In genomic region chr7:140639366-140640053, GRCh38 we compare ENCODE assay signal across 8 cellular contexts. TPM values are rescaled to one million over a fixed set of nuclear protein-coding genes. Genes with fewer than 3 reads are reported as not detected.
A peak's percentile ranks its signal among the peaks of the same experiment; 100 is the strongest.
DNase-seq lines count a peak whose midpoint lies in the region; ATAC-seq and TF ChIP-seq lines count a peak whose summit lies in the region.

No MANE protein-coding gene starts in this region.

- H3K4me1 Mint-ChIP-seq in stimulated activated naive CD8-positive, alpha-beta T cell treated with anti-CD3 and anti-CD28 coated beads, Interleukin-15, Interleukin-2, amounts not matched to agents 100 ng/mL and 50 ng/mL, for 24 hours (ENCODE audit: low read depth) = peaks cover 17% of the 10 kb centered on the region

- H3K27me3 ChIP-seq in brain microvascular endothelial cell (replicated peaks) = no peaks in the 10 kb centered on the region

- no peak for DNase-seq in stimulated activated naive CD8-positive, alpha-beta T cell treated with anti-CD3 and anti-CD28 coated beads, Interleukin-15, Interleukin-2, amounts not matched to agents 100 U/mL and 50 U/mL, for 24 hours
- DNase-seq in brain microvascular endothelial cell (peak; percentile 73), left lobe of liver (ENCODE audit: low spot score) (no peak), substantia nigra (lab: John Stamatoyannopoulos, UW) (peak in 1 of 49 donors; percentile 55), DMS153 (lab: John Stamatoyannopoulos, UW) (no peak), DMS153 treated with DMSO at 0.1 percent for 48 hours (lab: John Stamatoyannopoulos, UW; ENCODE audit: unreplicated experiment) (no peak)

- H3K36me3 Mint-ChIP-seq in stimulated activated naive CD8-positive, alpha-beta T cell treated with anti-CD3 and anti-CD28 coated beads, Interleukin-15, Interleukin-2, amounts not matched to agents 100 ng/mL and 50 ng/mL, for 24 hours (ENCODE audit: low read depth) = no peaks in the 10 kb centered on the region

- peak overlapping the region; percentile 68 for H3K4me3 ChIP-seq in brain microvascular endothelial cell (ENCODE audit: low read depth, low read length)

- peaks cover 59% of the 10 kb centered on the region for H3K27me3 Mint-ChIP-seq in stimulated activated naive CD8-positive, alpha-beta T cell treated with anti-CD3 and anti-CD28 coated beads, Interleukin-15, Interleukin-2, amounts not matched to agents 100 ng/mL and 50 ng/mL, for 24 hours

- no peak for TF ChIP-seq CTCF in brain microvascular endothelial cell (IDR thresholded peaks at IDR 0.05; ENCODE audit: low read depth, low read length, missing control alignments)

- peak overlapping the region; percentile 67 for H3K27ac ChIP-seq in brain microvascular endothelial cell
- peak overlapping the region; percentile 59 for H3K27ac ChIP-seq in substantia nigra (ENCODE audit: low read depth, low read length, poor library complexity, severe bottlenecking)

- H3K4me3 Mint-ChIP-seq in stimulated activated naive CD8-positive, alpha-beta T cell treated with anti-CD3 and anti-CD28 coated beads, Interleukin-15, Interleukin-2, amounts not matched to agents 100 ng/mL and 50 ng/mL, for 24 hours = peak overlapping the region; percentile 85

- ATAC-seq in stimulated activated naive CD8-positive, alpha-beta T cell treated with anti-CD3 and anti-CD28 coated beads, Interleukin-15, Interleukin-2, amounts not matched to agents 100 U/mL and 50 U/mL, for 24 hours = no peak
- ATAC-seq in left lobe of liver (peak; percentile 32), GM19035 (IDR thresholded peaks at IDR 0.05; ENCODE audit: unreplicated experiment) (no peak)

- H3K9me3 Mint-ChIP-seq in stimulated activated naive CD8-positive, alpha-beta T cell treated with anti-CD3 and anti-CD28 coated beads, Interleukin-15, Interleukin-2, amounts not matched to agents 100 ng/mL and 50 ng/mL, for 24 hours = no peaks in the 10 kb centered on the region

- in situ Hi-C loops in brain microvascular endothelial cell (cut with HindIII; ENCODE audit: low pct_ligation_motif_present, low sequenced_read_pairs) = no loop called here

- no peak overlapping the region for H3K27ac Mint-ChIP-seq in stimulated activated naive CD8-positive, alpha-beta T cell treated with anti-CD3 and anti-CD28 coated beads, Interleukin-15, Interleukin-2, amounts not matched to agents 100 ng/mL and 50 ng/mL, for 24 hours

- no peaks in the 10 kb centered on the region for H3K36me3 ChIP-seq in brain microvascular endothelial cell (replicated peaks)

RNA-seq across cellular contexts. Expression of gene DENND2A, which starts 1.1 kb away (rescaled TPM):
- total RNA-seq in left lobe of liver = 2.5 TPM

RNA-seq across cellular contexts. Expression of gene ADCK2, which starts 33.2 kb away (rescaled TPM):
- 11.7 TPM for total RNA-seq in left lobe of liver

RNA-seq across cellular contexts. Expression of gene NDUFB2, which starts 57.0 kb away (rescaled TPM):
- 146 TPM for total RNA-seq in left lobe of liver
